29 cellular contexts compared by ENCODE assay signal in genomic region chr18:58549814-58550339, GRCh38.
DNase-seq lines count a peak whose midpoint lies in the region; ATAC-seq and TF ChIP-seq lines count a peak whose summit lies in the region.
"Had no signal": no experiment of that assay in that cellular context is flagged by ENCODE, and none has a peak within 500 bp of the region (broad histone marks: within the 10 kb centered on the region; RNA-seq: fewer than 3 reads in every experiment).

No MANE protein-coding gene starts in this region.

- peaks cover 46% of the 10 kb centered on the region for H3K4me1 ChIP-seq in left ventricle myocardium inferior
- H3K4me1 ChIP-seq: Peyer's patch had no signal

- no peaks in the 10 kb centered on the region for H3K27me3 ChIP-seq in left ventricle myocardium inferior (ENCODE audit: low read depth)
- H3K27me3 ChIP-seq: gastrocnemius medialis, Peyer's patch had no signal

- H3K27me3 Mint-ChIP-seq in memory B cell = no peaks in the 10 kb centered on the region
- H3K27me3 Mint-ChIP-seq in CD14-positive monocyte (ENCODE audit: low read depth in 3 of 3) = peaks cover 7 to 13% (median 9%) of the 10 kb centered on the region in 3 donors
- H3K27me3 Mint-ChIP-seq: activated T-cell treated with anti-CD3 and anti-CD28 coated beads, Interleukin-2, amount 50 U/mL, for 24 hours; T-helper 17 cell had no signal

- H3K4me1 Mint-ChIP-seq in memory B cell (peaks cover 34% of the 10 kb centered on the region), CD14-positive monocyte (peaks cover 6% of the 10 kb centered on the region)

- no peaks in the 10 kb centered on the region for H3K36me3 ChIP-seq in left ventricle myocardium inferior
- H3K36me3 ChIP-seq: gastrocnemius medialis, Peyer's patch, WERI-Rb-1 had no signal

- peak overlapping the region; percentile 16 for H3K27ac ChIP-seq in left ventricle myocardium inferior (replicated peaks)
- peak overlapping the region; percentile 90 for H3K27ac ChIP-seq in VCaP
- H3K27ac ChIP-seq: Peyer's patch, WERI-Rb-1 had no signal

- H3K4me3 Mint-ChIP-seq in memory B cell (no peak overlapping the region), CD14-positive monocyte (no peak overlapping the region)
- H3K4me3 Mint-ChIP-seq: activated T-cell treated with anti-CD3 and anti-CD28 coated beads, Interleukin-2, amount 50 U/mL, for 24 hours; GM23338; T-helper 17 cell had no signal

- no peak overlapping the region for H3K4me3 ChIP-seq in left ventricle myocardium inferior
- H3K4me3 ChIP-seq: gastrocnemius medialis, GM12878, GM23338, Peyer's patch had no signal

- intact Hi-C loops in left ventricle myocardium inferior (cut with micrococcal nuclease) (no loop called here), left cardiac atrium (cut with DNase I) (no loop called here), CD14-positive monocyte (cut with micrococcal nuclease) (no loop called here)

- H3K27ac Mint-ChIP-seq in memory B cell (peak overlapping the region; percentile 16), CD14-positive monocyte (no peak overlapping the region)
- H3K27ac Mint-ChIP-seq: activated T-cell treated with anti-CD3 and anti-CD28 coated beads, Interleukin-2, amount 50 U/mL, for 24 hours; GM23338; T-helper 17 cell had no signal

- DNase-seq in left ventricle myocardium inferior (no peak), left cardiac atrium (no peak), memory B cell (ENCODE audit: low spot score in 2 of 2) (no peak), CD14-positive monocyte (ENCODE audit: low spot score) (no peak), NCI-H1105 treated with DMSO at 0.1 percent for 48 hours (lab: John Stamatoyannopoulos, UW) (no peak)
- DNase-seq: activated CD4-positive, alpha-beta T cell treated with anti-CD3 and anti-CD28 coated beads, Interleukin-2, amount 50 U/mL, for 48 hours; activated naive CD4-positive, alpha-beta T cell treated with Interleukin-2 at 50 U/mL for 16 hours; activated T-cell treated with anti-CD3 and anti-CD28 coated beads, Interleukin-2, amount 50 U/mL, for 24 hours; aorta; C1 segment of cervical spinal cord; cerebellar nuclear complex; DMS 273 treated with DMSO at 0.1 percent for 48 hours; gastrocnemius medialis; KG1; kidney glomerular epithelial cell; MV-4-11; NCI-H2029; NCI-H446; nucleus accumbens; Peyer's patch; retina; stimulated activated CD4-positive, alpha-beta T cell treated with anti-CD3 and anti-CD28 coated beads, Interleukin-4, amount 100 ng/mL, for 4 hours; T-helper 17 cell; WERI-Rb-1 had no signal

- H3K36me3 Mint-ChIP-seq in memory B cell (no peaks in the 10 kb centered on the region), CD14-positive monocyte (no peaks in the 10 kb centered on the region)

- TF ChIP-seq CTCF in left ventricle myocardium inferior (IDR thresholded peaks at IDR 0.05; ENCODE audit: borderline replicate concordance) = no peak
- no peak for TF ChIP-seq CTCF in VCaP (conservative IDR thresholded peaks at IDR 0.05)
- no peak for TF ChIP-seq CTCF in CD14-positive monocyte (IDR thresholded peaks at IDR 0.05)

- H3K9me3 ChIP-seq in left ventricle myocardium inferior (replicated peaks) = no peaks in the 10 kb centered on the region
- H3K9me3 ChIP-seq: gastrocnemius medialis, Peyer's patch had no signal

- H3K9me3 Mint-ChIP-seq in memory B cell = peaks cover 3% of the 10 kb centered on the region
- peaks cover 2 to 15% (median 3%) of the 10 kb centered on the region in 7 donors for H3K9me3 Mint-ChIP-seq in CD14-positive monocyte
- H3K9me3 Mint-ChIP-seq: activated T-cell treated with anti-CD3 and anti-CD28 coated beads, Interleukin-2, amount 50 U/mL, for 24 hours; GM23338 had no signal

- ATAC-seq in left cardiac atrium = no peak
- no peak for ATAC-seq in memory B cell (ENCODE audit: low read depth)
- ATAC-seq in HG03460 (IDR thresholded peaks at IDR 0.05; ENCODE audit: unreplicated experiment) = no peak
- no peak for ATAC-seq in HG02852 (IDR thresholded peaks at IDR 0.05; ENCODE audit: unreplicated experiment)
- ATAC-seq: gastrocnemius medialis, GM12878, GM23338, T-helper 17 cell had no signal
